In the genomic region with DNA sequence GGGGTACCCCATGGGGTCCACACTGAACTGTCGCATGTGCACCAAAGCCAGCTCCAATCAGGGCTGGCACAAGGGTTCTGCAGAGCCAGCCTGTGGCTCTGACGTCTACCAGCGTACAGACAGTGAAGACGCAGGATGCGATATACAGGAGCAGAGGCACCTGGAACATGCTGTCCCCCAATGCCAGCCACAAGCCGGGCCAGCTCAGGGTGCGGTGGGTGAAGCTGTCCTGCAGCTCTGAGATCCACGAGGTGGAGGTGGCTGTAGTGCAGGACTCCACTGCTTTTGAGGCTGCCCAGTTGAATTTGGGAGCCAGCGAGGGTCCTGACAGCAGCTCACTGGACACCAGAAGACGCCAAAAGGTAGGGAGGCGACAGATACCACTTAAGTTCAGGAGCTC, we compare ENCODE assay signal across 38 cellular contexts.
"Had no signal": no experiment of that assay in that cellular context is flagged by ENCODE, and none has a peak within 500 bp of the region (broad histone marks: within the 10 kb centered on the region; RNA-seq: fewer than 3 reads in every experiment).

No MANE protein-coding gene starts in this region.

- H3K4me1 Mint-ChIP-seq: activated naive CD4-positive, alpha-beta T cell treated with anti-CD3 and anti-CD28 coated beads, Interleukin-2, amount 10 ng/mL, durations not matched to agents 7 days and 5 days; activated naive CD4-positive, alpha-beta T cell treated with anti-CD3 and anti-CD28 coated beads, Interleukin-2, amount 50 U/mL, for 24 hours; activated naive CD8-positive, alpha-beta T cell treated with anti-CD3 and anti-CD28 coated beads for 36 hours; activated naive CD8-positive, alpha-beta T cell treated with anti-CD3 and anti-CD28 coated beads, Interleukin-2, amount 50 U/mL, for 24 hours; activated T-helper 17 cell treated with anti-CD3 and anti-CD28 coated beads, Interleukin-2, amount 50 U/mL, for 72 hours; brain had no signal

- H3K36me3 Mint-ChIP-seq: activated naive CD4-positive, alpha-beta T cell treated with anti-CD3 and anti-CD28 coated beads, Interleukin-2, amount 10 ng/mL, durations not matched to agents 7 days and 5 days; activated naive CD4-positive, alpha-beta T cell treated with anti-CD3 and anti-CD28 coated beads, Interleukin-2, amount 50 U/mL, for 72 hours; activated naive CD8-positive, alpha-beta T cell treated with anti-CD3 and anti-CD28 coated beads for 36 hours; activated naive CD8-positive, alpha-beta T cell treated with anti-CD3 and anti-CD28 coated beads, Interleukin-2, amount 10 ng/mL, durations not matched to agents 7 days and 5 days; brain had no signal

- H3K4me3 ChIP-seq: adrenal gland, ascending aorta, body of pancreas, breast epithelium, cardiac muscle cell had no signal

- H3K27ac ChIP-seq: adrenal gland, ascending aorta, body of pancreas, brain microvascular endothelial cell, breast epithelium, cardiac muscle cell had no signal

- H3K27me3 Mint-ChIP-seq: activated naive CD4-positive, alpha-beta T cell treated with anti-CD3 and anti-CD28 coated beads, Interleukin-2, amount 10 ng/mL, durations not matched to agents 7 days and 5 days; activated naive CD4-positive, alpha-beta T cell treated with anti-CD3 and anti-CD28 coated beads, Interleukin-2, amount 50 U/mL, for 24 hours; activated naive CD8-positive, alpha-beta T cell; activated naive CD8-positive, alpha-beta T cell treated with anti-CD3 and anti-CD28 coated beads for 36 hours; activated naive CD8-positive, alpha-beta T cell treated with anti-CD3 and anti-CD28 coated beads, Interleukin-2, amount 50 U/mL, for 24 hours; activated T-cell treated with anti-CD3 and anti-CD28 coated beads, Interleukin-2, amount 50 U/mL, for 24 hours; activated T-helper 17 cell treated with anti-CD3 and anti-CD28 coated beads, Interleukin-2, amount 50 U/mL, for 72 hours; central memory CD8-positive, alpha-beta T cell had no signal

- H3K27me3 ChIP-seq: adrenal gland, ascending aorta, body of pancreas, brain microvascular endothelial cell, breast epithelium, cardiac muscle cell had no signal

- H3K27ac Mint-ChIP-seq: activated naive CD4-positive, alpha-beta T cell treated with anti-CD3 and anti-CD28 coated beads for 36 hours; activated naive CD4-positive, alpha-beta T cell treated with anti-CD3 and anti-CD28 coated beads, Interleukin-2, amount 10 ng/mL, durations not matched to agents 7 days and 5 days; activated naive CD4-positive, alpha-beta T cell treated with anti-CD3 and anti-CD28 coated beads, Interleukin-2, amount 50 U/mL, for 24 hours; activated naive CD8-positive, alpha-beta T cell; activated naive CD8-positive, alpha-beta T cell treated with anti-CD3 and anti-CD28 coated beads for 36 hours; activated naive CD8-positive, alpha-beta T cell treated with anti-CD3 and anti-CD28 coated beads, Interleukin-2, amount 10 ng/mL, durations not matched to agents 7 days and 5 days; activated naive CD8-positive, alpha-beta T cell treated with anti-CD3 and anti-CD28 coated beads, Interleukin-2, amount 50 U/mL, for 24 hours; activated T-cell treated with anti-CD3 and anti-CD28 coated beads, Interleukin-2, amount 50 U/mL, for 24 hours; activated T-cell treated with anti-CD3 and anti-CD28 coated beads, Interleukin-2, amount 50 U/mL, for 72 hours; activated T-helper 1 cell treated with anti-CD3 and anti-CD28 coated beads, Interleukin-12 subunit alpha, Interleukin-12 subunit beta, Interleukin-2, Interleukin-4 antibody, amounts not matched to agents 30 ng/mL and 10 ng/mL and 1 ng/mL, durations not matched to agents 14 hours and 24 hours and 36 hours; activated T-helper 17 cell treated with anti-CD3 and anti-CD28 coated beads, Interleukin-2, amount 50 U/mL, for 72 hours; activated T-helper 2 cell treated with anti-CD3 and anti-CD28 coated beads, Interferon-gamma antibody, Interleukin-2, Interleukin-4, amounts not matched to agents 10 μg/mL and 5 μg/mL and 100 μg/mL, durations not matched to agents 14 hours and 24 hours and 36 hours; brain had no signal

- DNase-seq: activated effector memory CD4-positive, alpha-beta T cell treated with anti-CD3 and anti-CD28 coated beads, Interleukin-2, amount 50 U/mL, for 16 hours; activated effector memory CD4-positive, alpha-beta T cell treated with Interleukin-2 at 50 U/mL for 16 hours; activated gamma-delta T cell; activated gamma-delta T cell treated with Interleukin-2 at 50 U/mL for 16 hours; activated naive CD4-positive, alpha-beta T cell; activated naive CD4-positive, alpha-beta T cell treated with anti-CD3 and anti-CD28 coated beads for 36 hours; activated naive CD4-positive, alpha-beta T cell treated with anti-CD3 and anti-CD28 coated beads, Interleukin-2, amount 10 ng/mL, durations not matched to agents 7 days and 5 days; activated naive CD4-positive, alpha-beta T cell treated with anti-CD3 and anti-CD28 coated beads, Interleukin-2, amount 50 U/mL, for 16 hours; activated naive CD4-positive, alpha-beta T cell treated with Interleukin-2 at 50 U/mL for 16 hours; activated naive CD8-positive, alpha-beta T cell treated with anti-CD3 and anti-CD28 coated beads for 36 hours; activated naive CD8-positive, alpha-beta T cell treated with anti-CD3 and anti-CD28 coated beads, Interleukin-2, amount 10 ng/mL, durations not matched to agents 7 days and 5 days; activated naive CD8-positive, alpha-beta T cell treated with anti-CD3 and anti-CD28 coated beads, Interleukin-2, amount 50 U/mL, for 24 hours; activated T-cell treated with anti-CD3 and anti-CD28 coated beads, Interleukin-2, amount 50 U/mL, for 1 hour; activated T-cell treated with anti-CD3 and anti-CD28 coated beads, Interleukin-2, amount 50 U/mL, for 24 hours; activated T-cell treated with anti-CD3 and anti-CD28 coated beads, Interleukin-2, amount 50 U/mL, for 4 hours; activated T-cell treated with anti-CD3 and anti-CD28 coated beads, Interleukin-2, amount 50 U/mL, for 48 hours; activated T-cell treated with anti-CD3 and anti-CD28 coated beads, Interleukin-2, amount 50 U/mL, for 72 hours; adrenal gland; amniotic stem cell; amygdala; anterior cingulate cortex; aorta; body of pancreas; brain microvascular endothelial cell; caudate nucleus; central memory CD4-positive, alpha-beta T cell; cerebellar nuclear complex had no signal

- H3K4me3 Mint-ChIP-seq: activated naive CD4-positive, alpha-beta T cell treated with anti-CD3 and anti-CD28 coated beads for 36 hours; activated naive CD4-positive, alpha-beta T cell treated with anti-CD3 and anti-CD28 coated beads, Interleukin-2, amount 10 ng/mL, durations not matched to agents 7 days and 5 days; activated naive CD4-positive, alpha-beta T cell treated with anti-CD3 and anti-CD28 coated beads, Interleukin-2, amount 50 U/mL, for 24 hours; activated naive CD8-positive, alpha-beta T cell; activated naive CD8-positive, alpha-beta T cell treated with anti-CD3 and anti-CD28 coated beads for 36 hours; activated naive CD8-positive, alpha-beta T cell treated with anti-CD3 and anti-CD28 coated beads, Interleukin-2, amount 10 ng/mL, durations not matched to agents 7 days and 5 days; activated naive CD8-positive, alpha-beta T cell treated with anti-CD3 and anti-CD28 coated beads, Interleukin-2, amount 50 U/mL, for 24 hours; activated T-cell treated with anti-CD3 and anti-CD28 coated beads, Interleukin-2, amount 50 U/mL, for 24 hours; activated T-cell treated with anti-CD3 and anti-CD28 coated beads, Interleukin-2, amount 50 U/mL, for 4 hours; activated T-cell treated with anti-CD3 and anti-CD28 coated beads, Interleukin-2, amount 50 U/mL, for 72 hours; activated T-helper 1 cell treated with anti-CD3 and anti-CD28 coated beads, Interleukin-12 subunit alpha, Interleukin-12 subunit beta, Interleukin-2, Interleukin-4 antibody, amounts not matched to agents 30 ng/mL and 10 ng/mL and 1 ng/mL, durations not matched to agents 14 hours and 24 hours and 36 hours; activated T-helper 17 cell treated with anti-CD3 and anti-CD28 coated beads, Interleukin-2, amount 50 U/mL, for 72 hours; brain; central memory CD8-positive, alpha-beta T cell had no signal

- H3K9me3 Mint-ChIP-seq: activated naive CD4-positive, alpha-beta T cell treated with anti-CD3 and anti-CD28 coated beads for 36 hours; activated naive CD4-positive, alpha-beta T cell treated with anti-CD3 and anti-CD28 coated beads, Interleukin-2, amount 10 ng/mL, durations not matched to agents 7 days and 5 days; activated naive CD4-positive, alpha-beta T cell treated with anti-CD3 and anti-CD28 coated beads, Interleukin-2, amount 50 U/mL, for 24 hours; activated naive CD4-positive, alpha-beta T cell treated with anti-CD3 and anti-CD28 coated beads, Interleukin-2, amount 50 U/mL, for 72 hours; activated naive CD8-positive, alpha-beta T cell treated with anti-CD3 and anti-CD28 coated beads for 36 hours; activated naive CD8-positive, alpha-beta T cell treated with anti-CD3 and anti-CD28 coated beads, Interleukin-2, amount 10 ng/mL, durations not matched to agents 7 days and 5 days; activated naive CD8-positive, alpha-beta T cell treated with anti-CD3 and anti-CD28 coated beads, Interleukin-2, amount 50 U/mL, for 24 hours; activated T-cell treated with anti-CD3 and anti-CD28 coated beads, Interleukin-2, amount 50 U/mL, for 24 hours; activated T-cell treated with anti-CD3 and anti-CD28 coated beads, Interleukin-2, amount 50 U/mL, for 4 hours; activated T-cell treated with anti-CD3 and anti-CD28 coated beads, Interleukin-2, amount 50 U/mL, for 72 hours; activated T-helper 1 cell treated with anti-CD3 and anti-CD28 coated beads, Interleukin-12 subunit alpha, Interleukin-12 subunit beta, Interleukin-2, Interleukin-4 antibody, amounts not matched to agents 30 ng/mL and 10 ng/mL and 1 ng/mL, durations not matched to agents 14 hours and 24 hours and 36 hours; activated T-helper 17 cell treated with anti-CD3 and anti-CD28 coated beads, Interleukin-2, amount 50 U/mL, for 72 hours; activated T-helper 2 cell treated with anti-CD3 and anti-CD28 coated beads, Interferon-gamma antibody, Interleukin-2, Interleukin-4, amounts not matched to agents 10 μg/mL and 5 μg/mL and 100 μg/mL, durations not matched to agents 14 hours and 24 hours and 36 hours; brain; central memory CD8-positive, alpha-beta T cell had no signal

- H3K4me1 ChIP-seq: adrenal gland, ascending aorta, body of pancreas, breast epithelium had no signal

- H3K36me3 ChIP-seq: adrenal gland, ascending aorta, brain microvascular endothelial cell, breast epithelium, cardiac muscle cell had no signal

- H3K9me3 ChIP-seq: adrenal gland, ascending aorta, body of pancreas, breast epithelium had no signal

- ATAC-seq: activated naive CD4-positive, alpha-beta T cell treated with anti-CD3 and anti-CD28 coated beads, Interleukin-2, amount 50 U/mL, for 72 hours; activated naive CD8-positive, alpha-beta T cell treated with anti-CD3 and anti-CD28 coated beads, Interleukin-2, amount 50 U/mL, for 24 hours; activated T-cell treated with anti-CD3 and anti-CD28 coated beads, Interleukin-2, amount 50 U/mL, for 4 hours; activated T-cell treated with anti-CD3 and anti-CD28 coated beads, Interleukin-2, amount 50 U/mL, for 72 hours; activated T-helper 17 cell treated with anti-CD3 and anti-CD28 coated beads, Interleukin-2, amount 50 U/mL, for 72 hours; body of pancreas had no signal
